Comparison of ENCODE assay signal across 8 cellular contexts in the genomic region with DNA sequence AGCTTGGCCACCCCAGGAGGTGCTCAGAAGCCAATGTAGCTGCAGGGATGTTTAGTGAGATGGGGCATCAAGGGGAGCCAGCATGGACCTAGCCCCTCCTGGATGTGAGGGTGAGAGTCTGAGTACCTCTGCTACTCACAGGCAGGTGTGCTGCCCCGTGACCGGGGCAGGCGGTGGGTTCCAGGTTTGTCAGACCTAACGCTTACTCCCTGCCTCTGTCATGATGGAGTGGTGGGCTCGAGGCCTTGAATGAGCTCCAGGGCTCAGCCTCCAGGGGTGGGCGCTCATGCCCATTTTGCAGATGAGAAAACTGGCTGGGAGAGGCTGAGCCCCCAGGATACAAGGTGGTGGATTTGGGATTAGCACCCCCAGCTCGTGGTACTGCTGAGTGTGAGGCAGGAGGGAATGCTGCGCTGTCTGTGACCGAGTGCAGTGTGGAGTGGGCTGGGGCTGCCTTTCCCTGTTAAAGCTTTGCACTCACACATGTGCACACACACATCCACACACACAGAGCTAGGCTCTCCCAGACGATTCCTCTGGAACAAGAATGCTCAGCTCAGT. TPM values are rescaled to one million over a fixed set of nuclear protein-coding genes. Genes with fewer than 3 reads are reported as not detected.
A peak's percentile ranks its signal among the peaks of the same experiment; 100 is the strongest.
DNase-seq lines count a peak whose midpoint lies in the region; ATAC-seq and TF ChIP-seq lines count a peak whose summit lies in the region.

No MANE protein-coding gene starts in this region.

- no peak for DNase-seq in activated naive CD8-positive, alpha-beta T cell treated with anti-CD3 and anti-CD28 coated beads, Interleukin-2, amount 50 U/mL, for 24 hours
- DNase-seq in endothelial cell (ENCODE audit: low spot score) (no peak), aorta (peak; percentile 48 to 66), NCI-H748 (lab: John Stamatoyannopoulos, UW; ENCODE audit: unreplicated experiment) (no peak)
- DNase-seq in stimulated activated CD4-positive, alpha-beta T cell treated with anti-CD3 and anti-CD28 coated beads, Interleukin-2, amount 100 ng/mL, for 48 hours: no peak

- H3K36me3 ChIP-seq in muscle layer of colon (ENCODE audit: insufficient read depth, low read length): no peaks in the 10 kb centered on the region
- no peaks in the 10 kb centered on the region for H3K36me3 ChIP-seq in aorta (ENCODE audit: control insufficient read depth in 1 of 2, insufficient read depth in 2 of 2, low read length in 1 of 2)

- H3K4me3 Mint-ChIP-seq in activated naive CD8-positive, alpha-beta T cell: peak overlapping the region; percentile 42
- no peak overlapping the region for H3K4me3 Mint-ChIP-seq in activated naive CD8-positive, alpha-beta T cell treated with anti-CD3 and anti-CD28 coated beads, Interleukin-2, amount 50 U/mL, for 24 hours
- H3K4me3 Mint-ChIP-seq in endothelial cell (ENCODE audit: unreplicated experiment): peak overlapping the region; percentile 65

- H3K9ac ChIP-seq in muscle layer of colon (ENCODE audit: low read length): peak overlapping the region; percentile 82

- WGBS in aorta, 2 donors: 33 to 40% methylated on average over 10 of the region's 10 CpGs

- ATAC-seq in activated naive CD8-positive, alpha-beta T cell treated with anti-CD3 and anti-CD28 coated beads, Interleukin-2, amount 50 U/mL, for 24 hours: no peak
- ATAC-seq in aorta (ENCODE audit: low FRiP score): no peak
- no peak for ATAC-seq in GM18867 (IDR thresholded peaks at IDR 0.05; ENCODE audit: unreplicated experiment)

- intact Hi-C loops in aorta (cut with DNase I): loop anchor here (2.0 to 10.0 kb wide), 7 partner anchors 35 to 263 kb away; a partner anchor contains a TSS

- peak overlapping the region; percentile 82 to 92 for H3K4me3 ChIP-seq in muscle layer of colon (ENCODE audit: low read depth in 1 of 2, low read length in 2 of 2)
- peak overlapping the region in 1 of 2 donors; percentile 54 for H3K4me3 ChIP-seq in aorta (ENCODE audit: low read length in 2 of 2)

- H3K27ac Mint-ChIP-seq in activated naive CD8-positive, alpha-beta T cell: no peak overlapping the region
- H3K27ac Mint-ChIP-seq in activated naive CD8-positive, alpha-beta T cell treated with anti-CD3 and anti-CD28 coated beads, Interleukin-2, amount 50 U/mL, for 24 hours: no peak overlapping the region
- no peak overlapping the region for H3K27ac Mint-ChIP-seq in endothelial cell (ENCODE audit: unreplicated experiment)

- peaks cover 4% of the 10 kb centered on the region for H3K4me1 Mint-ChIP-seq in activated naive CD8-positive, alpha-beta T cell (ENCODE audit: low read depth)
- H3K4me1 Mint-ChIP-seq in activated naive CD8-positive, alpha-beta T cell treated with anti-CD3 and anti-CD28 coated beads, Interleukin-2, amount 50 U/mL, for 24 hours: peaks cover 7% of the 10 kb centered on the region
- H3K4me1 Mint-ChIP-seq in endothelial cell (ENCODE audit: unreplicated experiment): peaks cover 16% of the 10 kb centered on the region

- H3K9me3 Mint-ChIP-seq in activated naive CD8-positive, alpha-beta T cell (ENCODE audit: low read depth): no peaks in the 10 kb centered on the region
- H3K9me3 Mint-ChIP-seq in activated naive CD8-positive, alpha-beta T cell treated with anti-CD3 and anti-CD28 coated beads, Interleukin-2, amount 50 U/mL, for 24 hours: no peaks in the 10 kb centered on the region
- no peaks in the 10 kb centered on the region for H3K9me3 Mint-ChIP-seq in endothelial cell (ENCODE audit: unreplicated experiment)

- no peak for TF ChIP-seq CTCF in endothelial cell (IDR thresholded peaks at IDR 0.05; ENCODE audit: unreplicated experiment)

- no peaks in the 10 kb centered on the region for H3K36me3 Mint-ChIP-seq in activated naive CD8-positive, alpha-beta T cell
- H3K36me3 Mint-ChIP-seq in activated naive CD8-positive, alpha-beta T cell treated with anti-CD3 and anti-CD28 coated beads, Interleukin-2, amount 50 U/mL, for 24 hours (ENCODE audit: low read depth): no peaks in the 10 kb centered on the region
- no peaks in the 10 kb centered on the region for H3K36me3 Mint-ChIP-seq in endothelial cell (ENCODE audit: low read depth, unreplicated experiment)

- H3K27ac ChIP-seq in muscle layer of colon (ENCODE audit: low read depth, low read length) (peak overlapping the region; percentile 73), aorta (ENCODE audit: low read depth in 1 of 2, low read length in 2 of 2) (peak overlapping the region in 1 of 2 donors; percentile 35)

- H3K27me3 Mint-ChIP-seq in activated naive CD8-positive, alpha-beta T cell: no peaks in the 10 kb centered on the region
- H3K27me3 Mint-ChIP-seq in activated naive CD8-positive, alpha-beta T cell treated with anti-CD3 and anti-CD28 coated beads, Interleukin-2, amount 50 U/mL, for 24 hours: peaks cover 10% of the 10 kb centered on the region
- peaks cover 5% of the 10 kb centered on the region for H3K27me3 Mint-ChIP-seq in endothelial cell (ENCODE audit: unreplicated experiment)

- H3K27me3 ChIP-seq in muscle layer of colon (ENCODE audit: control insufficient read depth in 1 of 2, insufficient read depth in 2 of 2, low read length in 2 of 2): no peaks in the 10 kb centered on the region
- no peaks in the 10 kb centered on the region for H3K27me3 ChIP-seq in aorta (ENCODE audit: control insufficient read depth in 1 of 2, insufficient read depth in 2 of 2, low read length in 1 of 2)

- H3K9me3 ChIP-seq in muscle layer of colon (ENCODE audit: low read length): no peaks in the 10 kb centered on the region
- no peaks in the 10 kb centered on the region for H3K9me3 ChIP-seq in aorta (ENCODE audit: control insufficient read depth, low read length)

- H3K4me1 ChIP-seq in muscle layer of colon (ENCODE audit: insufficient read depth, low read length): peaks cover 56% of the 10 kb centered on the region
- no peaks in the 10 kb centered on the region for H3K4me1 ChIP-seq in aorta (ENCODE audit: control insufficient read depth in 1 of 2, insufficient read depth in 2 of 2, low read length in 2 of 2)

RNA-seq across cellular contexts. Expression of a gene that starts 1.5 kb away (rescaled TPM):
- 83.3 TPM for total RNA-seq in endothelial cell (ENCODE audit: unreplicated experiment)
- total RNA-seq in aorta: 10 to 100 TPM; 47.5 to 67.8 TPM
- polyA plus RNA-seq in aorta: 10 to 100 TPM; 17.7 to 18.0 TPM

Comparison
In these comparisons a context has a peak if more than half of its experiments do, and no peak if none do; other contexts are left out.
1. DNase-seq: peak in aorta (2 of 2); none in activated naive CD8-positive, alpha-beta T cell treated with anti-CD3 and anti-CD28 coated beads, Interleukin-2, amount 50 U/mL, for 24 hours (single experiment), endothelial cell (single experiment), stimulated activated CD4-positive, alpha-beta T cell treated with anti-CD3 and anti-CD28 coated beads, Interleukin-2, amount 100 ng/mL, for 48 hours (0 of 2) and NCI-H748 (single experiment).